In the genomic region with DNA sequence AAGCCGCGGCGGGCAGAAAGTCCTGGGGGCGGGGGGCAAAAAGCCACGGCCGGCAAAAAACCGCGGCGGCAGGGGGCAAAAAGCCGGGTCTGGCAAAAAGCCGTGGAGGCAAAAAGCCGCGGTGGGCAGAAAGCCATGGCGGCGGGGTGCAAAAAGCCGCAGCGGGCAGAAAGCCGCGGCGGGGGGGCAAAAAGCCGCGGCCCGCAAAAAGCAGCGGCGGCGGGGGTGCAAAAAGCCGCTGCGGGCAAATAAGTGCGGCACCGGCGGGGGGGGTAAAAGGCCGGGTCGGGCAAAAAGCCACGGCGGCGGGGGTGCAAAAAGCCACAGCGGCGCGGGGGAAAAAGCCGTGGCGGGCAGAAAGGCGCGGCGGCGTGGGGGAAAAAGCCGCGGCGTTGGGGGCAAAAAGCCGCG, we compare ENCODE assay signal across 1 cellular context.
TF ChIP-seq lines count a peak whose summit lies in the region.

No MANE protein-coding gene starts in this region.

TF ChIP-seq in HEK293, 187 proteins besides CTCF, POLR2A, EP300 and RAD21 (continued from another document):
- TF ChIP-seq, protein P1, sequence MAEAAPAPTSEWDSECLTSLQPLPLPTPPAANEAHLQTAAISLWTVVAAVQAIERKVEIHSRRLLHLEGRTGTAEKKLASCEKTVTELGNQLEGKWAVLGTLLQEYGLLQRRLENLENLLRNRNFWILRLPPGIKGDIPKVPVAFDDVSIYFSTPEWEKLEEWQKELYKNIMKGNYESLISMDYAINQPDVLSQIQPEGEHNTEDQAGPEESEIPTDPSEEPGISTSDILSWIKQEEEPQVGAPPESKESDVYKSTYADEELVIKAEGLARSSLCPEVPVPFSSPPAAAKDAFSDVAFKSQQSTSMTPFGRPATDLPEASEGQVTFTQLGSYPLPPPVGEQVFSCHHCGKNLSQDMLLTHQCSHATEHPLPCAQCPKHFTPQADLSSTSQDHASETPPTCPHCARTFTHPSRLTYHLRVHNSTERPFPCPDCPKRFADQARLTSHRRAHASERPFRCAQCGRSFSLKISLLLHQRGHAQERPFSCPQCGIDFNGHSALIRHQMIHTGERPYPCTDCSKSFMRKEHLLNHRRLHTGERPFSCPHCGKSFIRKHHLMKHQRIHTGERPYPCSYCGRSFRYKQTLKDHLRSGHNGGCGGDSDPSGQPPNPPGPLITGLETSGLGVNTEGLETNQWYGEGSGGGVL (tag by site-specific recombination; IDR thresholded peaks at IDR 0.05): peak; percentile 37; the same call in 1 of the 2 replicates
- TF ChIP-seq GLIS1 (tag by site-specific recombination; IDR thresholded peaks at IDR 0.05): peak; percentile 55
